24 cellular contexts compared by ENCODE assay signal in genomic region chr22:24125942-24126341, GRCh38. TPM values are rescaled to one million over a fixed set of nuclear protein-coding genes. Genes with fewer than 3 reads are reported as not detected.
"Had no signal": no experiment of that assay in that cellular context is flagged by ENCODE, and none has a peak within 500 bp of the region (broad histone marks: within the 10 kb centered on the region; RNA-seq: fewer than 3 reads in every experiment).

No MANE protein-coding gene starts in this region.

- H3K27ac ChIP-seq: colonic mucosa, prostate gland, right atrium auricular region, transverse colon, uterus had no signal

- H3K9me3 ChIP-seq: colonic mucosa, prostate gland, right atrium auricular region, transverse colon, uterus had no signal

- FAIRE-seq: endometrium, frontal cortex, keratinocyte had no signal

- H3K4me3 Mint-ChIP-seq: activated B cell treated with CpG ODN at 0.5 μM for 24 hours; activated naive CD8-positive, alpha-beta T cell treated with anti-CD3 and anti-CD28 coated beads, Interleukin-2, amount 50 U/mL, for 24 hours; brain; mesothelial cell of epicardium; nephron progenitor cell; stimulated activated naive CD8-positive, alpha-beta T cell treated with anti-CD3 and anti-CD28 coated beads, Interleukin-15, Interleukin-2, amounts not matched to agents 100 ng/mL and 50 ng/mL, for 24 hours had no signal

- H3K4me3 ChIP-seq: colonic mucosa, lung, prostate gland, right atrium auricular region, transverse colon, uterus had no signal

- H3K4me1 ChIP-seq: colonic mucosa, prostate gland, transverse colon, uterus had no signal

- H3K9me3 Mint-ChIP-seq: activated B cell treated with CpG ODN at 0.5 μM for 24 hours; activated naive CD8-positive, alpha-beta T cell treated with anti-CD3 and anti-CD28 coated beads, Interleukin-2, amount 50 U/mL, for 24 hours; brain; mesothelial cell of epicardium; nephron progenitor cell; stimulated activated naive CD8-positive, alpha-beta T cell treated with anti-CD3 and anti-CD28 coated beads, Interleukin-15, Interleukin-2, amounts not matched to agents 100 ng/mL and 50 ng/mL, for 24 hours had no signal

- H3K36me3 ChIP-seq: colonic mucosa, prostate gland, transverse colon, uterus had no signal

- H3K27ac Mint-ChIP-seq: activated B cell treated with CpG ODN at 0.5 μM for 24 hours; activated naive CD8-positive, alpha-beta T cell treated with anti-CD3 and anti-CD28 coated beads, Interleukin-2, amount 50 U/mL, for 24 hours; mesothelial cell of epicardium; nephron progenitor cell; stimulated activated naive CD8-positive, alpha-beta T cell treated with anti-CD3 and anti-CD28 coated beads, Interleukin-15, Interleukin-2, amounts not matched to agents 100 ng/mL and 50 ng/mL, for 24 hours had no signal

- DNase-seq: activated B cell treated with CpG ODN at 0.5 μM for 24 hours; activated CD4-positive, alpha-beta T cell treated with anti-CD3 and anti-CD28 coated beads for 48 hours; activated effector memory CD4-positive, alpha-beta T cell treated with anti-CD3 and anti-CD28 coated beads, Interleukin-2, amount 50 U/mL, for 16 hours; activated naive CD8-positive, alpha-beta T cell treated with anti-CD3 and anti-CD28 coated beads, Interleukin-2, amount 50 U/mL, for 24 hours; anterior cingulate cortex; central memory CD4-positive, alpha-beta T cell; colonic mucosa; head of caudate nucleus; nephron progenitor cell; occipital lobe; stimulated activated CD4-positive, alpha-beta T cell treated with anti-CD3 and anti-CD28 coated beads, Interleukin-2, amount 100 ng/mL, for 24 hours; T-helper 1 cell; T-helper 9 cell; transverse colon; uterus had no signal

- ATAC-seq: activated naive CD8-positive, alpha-beta T cell treated with anti-CD3 and anti-CD28 coated beads, Interleukin-2, amount 50 U/mL, for 24 hours had no signal

- H3K27me3 Mint-ChIP-seq: activated B cell treated with CpG ODN at 0.5 μM for 24 hours; activated naive CD8-positive, alpha-beta T cell treated with anti-CD3 and anti-CD28 coated beads, Interleukin-2, amount 50 U/mL, for 24 hours; brain; stimulated activated naive CD8-positive, alpha-beta T cell treated with anti-CD3 and anti-CD28 coated beads, Interleukin-15, Interleukin-2, amounts not matched to agents 100 ng/mL and 50 ng/mL, for 24 hours had no signal

- H3K4me1 Mint-ChIP-seq: brain, mesothelial cell of epicardium, nephron progenitor cell had no signal

- H3K27me3 ChIP-seq: colonic mucosa, right atrium auricular region, transverse colon, uterus had no signal

RNA-seq across cellular contexts. Expression of gene SUSD2, which starts 55.3 kb away (rescaled TPM):
- total RNA-seq: occipital lobe had no signal
